Comparison of ENCODE assay signal across 8 cellular contexts in the genomic region with DNA sequence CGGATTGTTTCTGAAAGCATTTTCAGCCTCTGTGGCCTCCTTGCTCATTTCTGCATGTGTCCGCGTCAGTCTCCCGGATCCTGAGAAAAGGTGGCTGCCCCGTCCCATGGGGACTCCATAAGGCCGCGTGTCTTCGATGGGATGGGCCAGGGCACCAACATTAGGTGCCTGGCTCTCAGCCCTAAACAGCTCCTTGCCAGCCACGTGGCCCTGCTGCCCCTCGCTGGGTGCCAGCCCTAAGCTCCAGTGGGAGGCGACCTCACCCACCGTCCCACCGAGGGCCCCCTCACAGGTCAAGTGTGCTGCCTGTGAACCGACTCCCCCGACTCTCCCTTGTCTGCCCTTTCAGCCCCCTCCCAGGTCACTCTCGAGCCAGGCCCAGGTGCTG. TPM values are rescaled to one million over a fixed set of nuclear protein-coding genes. Genes with fewer than 3 reads are reported as not detected.
DNase-seq lines count a peak whose midpoint lies in the region; ATAC-seq and TF ChIP-seq lines count a peak whose summit lies in the region.

No MANE protein-coding gene starts in this region.

- H3K4me3 Mint-ChIP-seq in activated CD4-positive, alpha-beta T cell treated with anti-CD3 and anti-CD28 coated beads, Interleukin-2, amount 10 ng/mL, durations not matched to agents 24 days and 14 days, result peak overlapping the region; percentile 91

- H3K27me3 ChIP-seq in left ventricle myocardium inferior (ENCODE audit: low read depth), result no peaks in the 10 kb centered on the region

- H3K9me3 ChIP-seq in left ventricle myocardium inferior (replicated peaks), result peaks cover 4% of the 10 kb centered on the region

- intact Hi-C loops in activated CD4-positive, alpha-beta T cell treated with anti-CD3 and anti-CD28 coated beads, Interleukin-2, amount 10 ng/mL, durations not matched to agents 24 days and 14 days (cut with micrococcal nuclease), result loop anchor here (2.0 to 10.0 kb wide), 3 partner anchors 27 to 1323 kb away; a partner anchor contains a TSS
- intact Hi-C loops in left ventricle myocardium inferior (cut with micrococcal nuclease), result no loop called here

- H3K4me1 Mint-ChIP-seq in activated CD4-positive, alpha-beta T cell treated with anti-CD3 and anti-CD28 coated beads, Interleukin-2, amount 10 ng/mL, durations not matched to agents 24 days and 14 days, result peaks cover 52% of the 10 kb centered on the region

- no peaks in the 10 kb centered on the region for H3K9me3 Mint-ChIP-seq in activated CD4-positive, alpha-beta T cell treated with anti-CD3 and anti-CD28 coated beads, Interleukin-2, amount 10 ng/mL, durations not matched to agents 24 days and 14 days

- H3K36me3 Mint-ChIP-seq in activated CD4-positive, alpha-beta T cell treated with anti-CD3 and anti-CD28 coated beads, Interleukin-2, amount 10 ng/mL, durations not matched to agents 24 days and 14 days (ENCODE audit: low read depth), result peaks cover 49% of the 10 kb centered on the region

- peak overlapping the region; percentile 98 for H3K4me3 ChIP-seq in left ventricle myocardium inferior
- peak overlapping the region; percentile 51 to 96 (median 75) for H3K4me3 ChIP-seq in skin epidermis

- ATAC-seq in HG03045 (IDR thresholded peaks at IDR 0.05; ENCODE audit: unreplicated experiment), result no peak

- H3K36me3 ChIP-seq in left ventricle myocardium inferior, result peaks cover 43% of the 10 kb centered on the region

- DNase-seq in activated CD4-positive, alpha-beta T cell treated with anti-CD3 and anti-CD28 coated beads, Interleukin-2, amount 10 ng/mL, durations not matched to agents 24 days and 14 days, result no peak
- no peak for DNase-seq in activated CD4-positive, alpha-beta T cell treated with anti-CD3 and anti-CD28 coated beads, Interleukin-2, amount 50 U/mL, for 4 hours
- DNase-seq in left ventricle myocardium inferior, result no peak
- DNase-seq in activated CD4-positive, CD25-positive, alpha-beta regulatory T cell treated with anti-CD3 and anti-CD28 coated beads, Interleukin-2, amount 50 U/mL, for 72 hours, result no peak
- DNase-seq in NCI-H2029 (lab: John Stamatoyannopoulos, UW), result no peak

- no peaks in the 10 kb centered on the region for H3K27me3 Mint-ChIP-seq in activated CD4-positive, alpha-beta T cell treated with anti-CD3 and anti-CD28 coated beads, Interleukin-2, amount 10 ng/mL, durations not matched to agents 24 days and 14 days

- peaks cover 62% of the 10 kb centered on the region for H3K4me1 ChIP-seq in left ventricle myocardium inferior

- peak overlapping the region; percentile 90 for H3K27ac ChIP-seq in VCaP
- peak overlapping the region; percentile 96 for H3K27ac ChIP-seq in left ventricle myocardium inferior (replicated peaks)
- peak overlapping the region; percentile 89 to 100 (median 97) for H3K27ac ChIP-seq in skin epidermis

- peak overlapping the region; percentile 87 for H3K27ac Mint-ChIP-seq in activated CD4-positive, alpha-beta T cell treated with anti-CD3 and anti-CD28 coated beads, Interleukin-2, amount 10 ng/mL, durations not matched to agents 24 days and 14 days

- TF ChIP-seq CTCF in VCaP (conservative IDR thresholded peaks at IDR 0.05), result no peak
- TF ChIP-seq CTCF in left ventricle myocardium inferior (IDR thresholded peaks at IDR 0.05; ENCODE audit: borderline replicate concordance), result no peak

RNA-seq across cellular contexts. Expression of a gene that starts 0.9 kb away (rescaled TPM):
- 77.8 and 85.9 TPM in 2 replicates for total RNA-seq in activated CD4-positive, alpha-beta T cell treated with anti-CD3 and anti-CD28 coated beads, Interleukin-2, amount 10 ng/mL, durations not matched to agents 24 days and 14 days
- total RNA-seq in left ventricle myocardium inferior, result 34.0 TPM

RNA-seq across cellular contexts. Expression of a gene that starts 27.4 kb away (rescaled TPM):
- total RNA-seq in activated CD4-positive, alpha-beta T cell treated with anti-CD3 and anti-CD28 coated beads, Interleukin-2, amount 10 ng/mL, durations not matched to agents 24 days and 14 days, result 492 and 507 TPM in 2 replicates
- 85.2 TPM for total RNA-seq in left ventricle myocardium inferior

RNA-seq across cellular contexts. Expression of a gene that starts 44.6 kb away (rescaled TPM):
- total RNA-seq in activated CD4-positive, alpha-beta T cell treated with anti-CD3 and anti-CD28 coated beads, Interleukin-2, amount 10 ng/mL, durations not matched to agents 24 days and 14 days, result 0.07 TPM in 1 of 2 replicates, not detected in the other
- not detected for total RNA-seq in left ventricle myocardium inferior
